Comparison of ENCODE assay signal across 16 cellular contexts in the genomic region with DNA sequence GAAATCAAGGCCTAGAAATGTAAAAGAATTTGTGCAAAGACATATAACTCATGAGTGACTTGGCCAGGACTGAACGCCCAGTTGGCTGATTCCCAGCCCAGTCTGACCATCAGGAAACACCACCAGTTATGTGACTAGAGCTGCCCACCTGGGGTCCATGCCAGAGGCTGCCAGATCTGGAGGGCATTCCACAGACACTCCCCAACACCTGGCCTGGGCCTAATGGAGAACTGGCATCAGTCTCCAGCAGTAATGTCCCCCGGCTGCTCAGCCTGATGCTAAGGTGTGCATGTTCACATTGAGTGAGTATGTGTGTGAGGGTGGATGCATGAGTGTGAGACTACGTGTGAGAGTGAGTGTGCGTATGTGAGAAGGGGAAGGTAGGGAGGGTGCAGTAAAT. TPM values are rescaled to one million over a fixed set of nuclear protein-coding genes. Genes with fewer than 3 reads are reported as not detected.
DNase-seq lines count a peak whose midpoint lies in the region; ATAC-seq, FAIRE-seq and TF ChIP-seq lines count a peak whose summit lies in the region.
"Had no signal": no experiment of that assay in that cellular context is flagged by ENCODE, and none has a peak within 500 bp of the region (broad histone marks: within the 10 kb centered on the region; RNA-seq: fewer than 3 reads in every experiment).

No MANE protein-coding gene starts in this region.

- no TSS peak for BruUV-seq in Calu3 (replicated peaks; lab: Mats Ljungman, UMichigan)

- peak overlapping the region; percentile 19 for H3K4me3 Mint-ChIP-seq in Calu3 (ENCODE audit: low read depth, unreplicated experiment)
- H3K4me3 Mint-ChIP-seq in WTC11 = no peak overlapping the region
- H3K4me3 Mint-ChIP-seq: B cell; CD4-positive, alpha-beta T cell had no signal

- no peaks in the 10 kb centered on the region for H3K27me3 ChIP-seq in uterus

- ATAC-seq in WTC11 = no peak
- peak; percentile 16 for ATAC-seq in left lobe of liver

- H3K4me3 ChIP-seq in uterus = no peak overlapping the region

- no peaks in the 10 kb centered on the region for H3K36me3 ChIP-seq in uterus

- TF ChIP-seq CTCF in Calu3 (IDR thresholded peaks at IDR 0.05; ENCODE audit: unreplicated experiment) = no peak
- no peak for TF ChIP-seq CTCF in WTC11 (IDR thresholded peaks at IDR 0.05)
- TF ChIP-seq CTCF in uterus (IDR thresholded peaks at IDR 0.05) = no peak

- CTCF ChIA-PET in Calu3 (lab: Charles Lee) (no interaction called here), WTC11 (lab: Charles Lee) (no interaction called here)

- H3K9me3 Mint-ChIP-seq in Calu3 (ENCODE audit: low read depth, unreplicated experiment) = peaks cover 2% of the 10 kb centered on the region
- H3K9me3 Mint-ChIP-seq in WTC11 = peaks cover 9% of the 10 kb centered on the region; the same call in 1 of the 2 replicates
- H3K9me3 Mint-ChIP-seq: CD4-positive, alpha-beta T cell had no signal

- H3K27ac Mint-ChIP-seq in Calu3 (ENCODE audit: unreplicated experiment) (peak overlapping the region; percentile 27), WTC11 (peak overlapping the region; percentile 8; the same call in 1 of the 2 replicates)
- H3K27ac Mint-ChIP-seq: B cell; CD4-positive, alpha-beta T cell had no signal

- H3K4me1 Mint-ChIP-seq in Calu3 (ENCODE audit: low read depth, unreplicated experiment) = peaks cover 57% of the 10 kb centered on the region
- peaks cover 16% of the 10 kb centered on the region for H3K4me1 Mint-ChIP-seq in WTC11
- H3K4me1 Mint-ChIP-seq: B cell had no signal

- H3K36me3 Mint-ChIP-seq in Calu3 (ENCODE audit: insufficient read depth, unreplicated experiment) (peaks cover 80% of the 10 kb centered on the region), WTC11 (peaks cover 57% of the 10 kb centered on the region)

- no peaks in the 10 kb centered on the region for H3K27me3 Mint-ChIP-seq in Calu3 (ENCODE audit: unreplicated experiment)
- H3K27me3 Mint-ChIP-seq in WTC11 (ENCODE audit: low read depth) = no peaks in the 10 kb centered on the region
- H3K27me3 Mint-ChIP-seq: CD4-positive, alpha-beta T cell had no signal

- H3K27ac ChIP-seq in substantia nigra (ENCODE audit: low read depth, low read length, poor library complexity, severe bottlenecking) (peak overlapping the region; percentile 89), uterus (no peak overlapping the region)
- H3K27ac ChIP-seq: HL-60 had no signal

- POLR2A ChIA-PET in WTC11 (lab: Charles Lee) = no interaction called here

- no peak for DNase-seq in Calu3
- DNase-seq in WTC11 (ENCODE audit: low spot score) = no peak
- DNase-seq in left lobe of liver (ENCODE audit: low spot score) = peak; percentile 35
- DNase-seq in substantia nigra (lab: John Stamatoyannopoulos, UW) = no peak
- no peak for DNase-seq in H54 (ENCODE audit: insufficient read length, low spot score)
- no peak for DNase-seq in stimulated activated CD4-positive, alpha-beta T cell treated with anti-CD3 and anti-CD28 coated beads, Interleukin-4, amount 100 ng/mL, for 24 hours
- DNase-seq in uterus = no peak
- DNase-seq: CD4-positive, alpha-beta T cell; NCI-H1417; NCI-H1930; NCI-H2171; NCI-H446 treated with DMSO at 0.1 percent for 48 hours had no signal

- no peak for TF ChIP-seq POLR2A in H54 (IDR thresholded peaks at IDR 0.05; ENCODE audit: low read depth, low read length)
- TF ChIP-seq POLR2A in uterus (IDR thresholded peaks at IDR 0.05) = no peak

- no peak for FAIRE-seq in H54 (lab: Jason Lieb, UNC)
- FAIRE-seq: HTR-8/SVneo had no signal

- no peaks in the 10 kb centered on the region for H3K4me1 ChIP-seq in uterus

- intact Hi-C loops in Calu3 (cut with micrococcal nuclease; ENCODE audit: unreplicated experiment) = no loop called here
- intact Hi-C loops in uterus (cut with DNase I; ENCODE audit: low total_unique reads) = no loop called here

- H3K9me3 ChIP-seq in uterus = no peaks in the 10 kb centered on the region

TF ChIP-seq in WTC11, 78 proteins besides CTCF, POLR2A, EP300 and RAD21 (continues in another document):
- TF ChIP-seq ZNF317 (CRISPR knock-in tag; IDR thresholded peaks at IDR 0.05; ENCODE audit: borderline replicate concordance, low read depth) (no peak), ATF3 (CRISPR knock-in tag; conservative IDR thresholded peaks at IDR 0.05) (no peak), CREM (CRISPR knock-in tag; IDR thresholded peaks at IDR 0.05) (no peak), ELF4 (CRISPR knock-in tag; IDR thresholded peaks at IDR 0.05; ENCODE audit: low read depth) (no peak), ESRRA (CRISPR knock-in tag; IDR thresholded peaks at IDR 0.05; ENCODE audit: borderline replicate concordance) (no peak), AR (CRISPR knock-in tag; IDR thresholded peaks at IDR 0.05) (no peak)
- TF ChIP-seq, protein P1, sequence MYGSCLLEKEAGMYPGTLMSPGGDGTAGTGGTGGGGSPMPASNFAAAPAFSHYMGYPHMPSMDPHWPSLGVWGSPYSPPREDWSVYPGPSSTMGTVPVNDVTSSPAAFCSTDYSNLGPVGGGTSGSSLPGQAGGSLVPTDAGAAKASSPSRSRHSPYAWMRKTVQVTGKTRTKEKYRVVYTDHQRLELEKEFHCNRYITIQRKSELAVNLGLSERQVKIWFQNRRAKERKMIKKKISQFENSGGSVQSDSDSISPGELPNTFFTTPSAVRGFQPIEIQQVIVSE (CRISPR knock-in tag; IDR thresholded peaks at IDR 0.05; ENCODE audit: borderline replicate concordance) = no peak
- TF ChIP-seq, protein P2, sequence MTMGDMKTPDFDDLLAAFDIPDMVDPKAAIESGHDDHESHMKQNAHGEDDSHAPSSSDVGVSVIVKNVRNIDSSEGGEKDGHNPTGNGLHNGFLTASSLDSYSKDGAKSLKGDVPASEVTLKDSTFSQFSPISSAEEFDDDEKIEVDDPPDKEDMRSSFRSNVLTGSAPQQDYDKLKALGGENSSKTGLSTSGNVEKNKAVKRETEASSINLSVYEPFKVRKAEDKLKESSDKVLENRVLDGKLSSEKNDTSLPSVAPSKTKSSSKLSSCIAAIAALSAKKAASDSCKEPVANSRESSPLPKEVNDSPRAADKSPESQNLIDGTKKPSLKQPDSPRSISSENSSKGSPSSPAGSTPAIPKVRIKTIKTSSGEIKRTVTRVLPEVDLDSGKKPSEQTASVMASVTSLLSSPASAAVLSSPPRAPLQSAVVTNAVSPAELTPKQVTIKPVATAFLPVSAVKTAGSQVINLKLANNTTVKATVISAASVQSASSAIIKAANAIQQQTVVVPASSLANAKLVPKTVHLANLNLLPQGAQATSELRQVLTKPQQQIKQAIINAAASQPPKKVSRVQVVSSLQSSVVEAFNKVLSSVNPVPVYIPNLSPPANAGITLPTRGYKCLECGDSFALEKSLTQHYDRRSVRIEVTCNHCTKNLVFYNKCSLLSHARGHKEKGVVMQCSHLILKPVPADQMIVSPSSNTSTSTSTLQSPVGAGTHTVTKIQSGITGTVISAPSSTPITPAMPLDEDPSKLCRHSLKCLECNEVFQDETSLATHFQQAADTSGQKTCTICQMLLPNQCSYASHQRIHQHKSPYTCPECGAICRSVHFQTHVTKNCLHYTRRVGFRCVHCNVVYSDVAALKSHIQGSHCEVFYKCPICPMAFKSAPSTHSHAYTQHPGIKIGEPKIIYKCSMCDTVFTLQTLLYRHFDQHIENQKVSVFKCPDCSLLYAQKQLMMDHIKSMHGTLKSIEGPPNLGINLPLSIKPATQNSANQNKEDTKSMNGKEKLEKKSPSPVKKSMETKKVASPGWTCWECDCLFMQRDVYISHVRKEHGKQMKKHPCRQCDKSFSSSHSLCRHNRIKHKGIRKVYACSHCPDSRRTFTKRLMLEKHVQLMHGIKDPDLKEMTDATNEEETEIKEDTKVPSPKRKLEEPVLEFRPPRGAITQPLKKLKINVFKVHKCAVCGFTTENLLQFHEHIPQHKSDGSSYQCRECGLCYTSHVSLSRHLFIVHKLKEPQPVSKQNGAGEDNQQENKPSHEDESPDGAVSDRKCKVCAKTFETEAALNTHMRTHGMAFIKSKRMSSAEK (CRISPR knock-in tag; IDR thresholded peaks at IDR 0.05; ENCODE audit: borderline replicate concordance) = no peak

RNA-seq across cellular contexts. Expression of gene PLAAT3, which starts 15.7 kb away (rescaled TPM):
- 261 and 297 TPM in 2 replicates for total RNA-seq in Calu3 (2022)
- total RNA-seq in WTC11 (2021) = 143 to 160 TPM (median 146 TPM) in 3 replicates
- total RNA-seq in left lobe of liver = 74.6 TPM
- 10 to 100 TPM; 10.0 to 32.3 (median 14.0) TPM for total RNA-seq in uterus

RNA-seq across cellular contexts. Expression of gene PLAAT2, which starts 35.4 kb away (rescaled TPM):
- total RNA-seq in Calu3 (2022) = 7.3 and 9.5 TPM in 2 replicates
- total RNA-seq in WTC11 (2021) = 0.25 to 0.66 TPM (median 0.55 TPM) in 3 replicates
- total RNA-seq in left lobe of liver = 1.2 TPM
- not detected for total RNA-seq in uterus
- total RNA-seq: B cell, SK-MEL-5 had no signal
